In the genomic region with DNA sequence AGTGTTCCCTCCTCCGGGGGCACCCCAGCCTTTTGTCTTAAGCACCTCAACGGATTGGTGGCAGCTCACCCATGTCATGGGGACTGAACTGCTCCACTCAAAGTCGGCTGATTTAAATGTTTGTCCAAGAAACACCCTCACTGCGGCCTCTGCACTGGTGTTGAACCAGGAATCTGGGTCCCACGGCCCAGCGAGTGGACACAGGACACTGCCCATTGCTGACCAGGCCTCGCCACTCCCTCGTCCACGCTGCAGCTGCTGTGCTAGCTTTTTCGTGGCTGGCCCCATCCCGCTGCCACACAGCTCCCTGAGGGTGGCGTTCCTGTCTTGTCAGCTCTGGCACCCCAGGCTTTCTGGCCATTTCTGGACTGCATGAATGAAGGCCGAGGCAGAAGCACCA, we compare ENCODE assay signal across 2 cellular contexts.
TF ChIP-seq lines count a peak whose summit lies in the region.

No MANE protein-coding gene starts in this region.

TF ChIP-seq in liver, 16 proteins besides CTCF, POLR2A, EP300 and RAD21 (continued from another document):
- TF ChIP-seq, protein P1, sequence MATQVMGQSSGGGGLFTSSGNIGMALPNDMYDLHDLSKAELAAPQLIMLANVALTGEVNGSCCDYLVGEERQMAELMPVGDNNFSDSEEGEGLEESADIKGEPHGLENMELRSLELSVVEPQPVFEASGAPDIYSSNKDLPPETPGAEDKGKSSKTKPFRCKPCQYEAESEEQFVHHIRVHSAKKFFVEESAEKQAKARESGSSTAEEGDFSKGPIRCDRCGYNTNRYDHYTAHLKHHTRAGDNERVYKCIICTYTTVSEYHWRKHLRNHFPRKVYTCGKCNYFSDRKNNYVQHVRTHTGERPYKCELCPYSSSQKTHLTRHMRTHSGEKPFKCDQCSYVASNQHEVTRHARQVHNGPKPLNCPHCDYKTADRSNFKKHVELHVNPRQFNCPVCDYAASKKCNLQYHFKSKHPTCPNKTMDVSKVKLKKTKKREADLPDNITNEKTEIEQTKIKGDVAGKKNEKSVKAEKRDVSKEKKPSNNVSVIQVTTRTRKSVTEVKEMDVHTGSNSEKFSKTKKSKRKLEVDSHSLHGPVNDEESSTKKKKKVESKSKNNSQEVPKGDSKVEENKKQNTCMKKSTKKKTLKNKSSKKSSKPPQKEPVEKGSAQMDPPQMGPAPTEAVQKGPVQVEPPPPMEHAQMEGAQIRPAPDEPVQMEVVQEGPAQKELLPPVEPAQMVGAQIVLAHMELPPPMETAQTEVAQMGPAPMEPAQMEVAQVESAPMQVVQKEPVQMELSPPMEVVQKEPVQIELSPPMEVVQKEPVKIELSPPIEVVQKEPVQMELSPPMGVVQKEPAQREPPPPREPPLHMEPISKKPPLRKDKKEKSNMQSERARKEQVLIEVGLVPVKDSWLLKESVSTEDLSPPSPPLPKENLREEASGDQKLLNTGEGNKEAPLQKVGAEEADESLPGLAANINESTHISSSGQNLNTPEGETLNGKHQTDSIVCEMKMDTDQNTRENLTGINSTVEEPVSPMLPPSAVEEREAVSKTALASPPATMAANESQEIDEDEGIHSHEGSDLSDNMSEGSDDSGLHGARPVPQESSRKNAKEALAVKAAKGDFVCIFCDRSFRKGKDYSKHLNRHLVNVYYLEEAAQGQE (IDR thresholded peaks at IDR 0.05): no peak
- TF ChIP-seq SP1 (IDR thresholded peaks at IDR 0.05): no peak
TF ChIP-seq in liver: peak in this region for 0.

TF ChIP-seq in HepG2, 621 proteins besides CTCF, POLR2A, EP300 and RAD21 (continued from another document):
- TF ChIP-seq, protein P2, sequence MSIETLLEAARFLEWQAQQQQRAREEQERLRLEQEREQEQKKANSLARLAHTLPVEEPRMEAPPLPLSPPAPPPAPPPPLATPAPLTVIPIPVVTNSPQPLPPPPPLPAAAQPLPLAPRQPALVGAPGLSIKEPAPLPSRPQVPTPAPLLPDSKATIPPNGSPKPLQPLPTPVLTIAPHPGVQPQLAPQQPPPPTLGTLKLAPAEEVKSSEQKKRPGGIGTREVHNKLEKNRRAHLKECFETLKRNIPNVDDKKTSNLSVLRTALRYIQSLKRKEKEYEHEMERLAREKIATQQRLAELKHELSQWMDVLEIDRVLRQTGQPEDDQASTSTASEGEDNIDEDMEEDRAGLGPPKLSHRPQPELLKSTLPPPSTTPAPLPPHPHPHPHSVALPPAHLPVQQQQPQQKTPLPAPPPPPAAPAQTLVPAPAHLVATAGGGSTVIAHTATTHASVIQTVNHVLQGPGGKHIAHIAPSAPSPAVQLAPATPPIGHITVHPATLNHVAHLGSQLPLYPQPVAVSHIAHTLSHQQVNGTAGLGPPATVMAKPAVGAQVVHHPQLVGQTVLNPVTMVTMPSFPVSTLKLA (IDR thresholded peaks at IDR 0.05): no peak
- TF ChIP-seq ZNF24 (IDR thresholded peaks at IDR 0.05) (no peak), XRCC5 (optimal IDR thresholded peaks at IDR 0.05; ENCODE audit: low read length) (no peak), ZNF337 (CRISPR knock-in tag; IDR thresholded peaks at IDR 0.05; ENCODE audit: borderline replicate concordance, low read depth) (no peak), ZNF292 (CRISPR knock-in tag; IDR thresholded peaks at IDR 0.05; ENCODE audit: borderline replicate concordance, low read depth) (no peak), KLF9 (CRISPR knock-in tag; IDR thresholded peaks at IDR 0.05; ENCODE audit: low read depth) (no peak)
